Comparison of ENCODE assay signal across 1 cellular context in the genomic region with DNA sequence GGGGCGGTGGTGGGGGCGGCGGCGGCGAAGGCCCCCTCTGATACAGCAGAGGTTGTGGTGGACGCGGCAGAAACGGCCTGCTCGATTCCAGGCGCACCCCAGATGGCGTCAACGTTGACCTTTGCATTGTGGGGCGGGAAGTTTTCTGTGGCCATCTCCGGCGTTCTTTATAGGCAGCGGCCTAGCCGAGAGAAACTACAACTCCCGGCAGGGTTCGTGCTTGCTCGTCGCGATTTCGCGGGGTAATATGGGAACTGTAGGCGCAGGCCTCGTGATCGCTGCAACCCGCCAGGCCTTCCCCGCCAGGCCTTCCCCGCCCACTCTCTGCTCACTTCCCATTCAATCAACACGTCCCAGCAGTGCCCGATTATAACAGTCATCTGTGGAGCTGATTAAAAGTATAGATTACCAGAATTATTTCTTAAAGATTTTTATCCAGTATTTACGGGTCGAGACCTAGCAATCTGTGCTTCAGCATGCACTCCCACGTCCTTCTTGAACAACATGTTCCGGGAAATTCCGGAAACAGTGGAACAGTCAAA.
TF ChIP-seq lines count a peak whose summit lies in the region.

A gene (minus strand): TSS at position 74 of the 542 bp plus-strand sequence. CDS start 214 bp downstream, outside the sequence.

TF ChIP-seq in WTC11, 78 proteins besides CTCF, POLR2A, EP300 and RAD21 (continued from another document and continues in another):
- TF ChIP-seq, protein P1, sequence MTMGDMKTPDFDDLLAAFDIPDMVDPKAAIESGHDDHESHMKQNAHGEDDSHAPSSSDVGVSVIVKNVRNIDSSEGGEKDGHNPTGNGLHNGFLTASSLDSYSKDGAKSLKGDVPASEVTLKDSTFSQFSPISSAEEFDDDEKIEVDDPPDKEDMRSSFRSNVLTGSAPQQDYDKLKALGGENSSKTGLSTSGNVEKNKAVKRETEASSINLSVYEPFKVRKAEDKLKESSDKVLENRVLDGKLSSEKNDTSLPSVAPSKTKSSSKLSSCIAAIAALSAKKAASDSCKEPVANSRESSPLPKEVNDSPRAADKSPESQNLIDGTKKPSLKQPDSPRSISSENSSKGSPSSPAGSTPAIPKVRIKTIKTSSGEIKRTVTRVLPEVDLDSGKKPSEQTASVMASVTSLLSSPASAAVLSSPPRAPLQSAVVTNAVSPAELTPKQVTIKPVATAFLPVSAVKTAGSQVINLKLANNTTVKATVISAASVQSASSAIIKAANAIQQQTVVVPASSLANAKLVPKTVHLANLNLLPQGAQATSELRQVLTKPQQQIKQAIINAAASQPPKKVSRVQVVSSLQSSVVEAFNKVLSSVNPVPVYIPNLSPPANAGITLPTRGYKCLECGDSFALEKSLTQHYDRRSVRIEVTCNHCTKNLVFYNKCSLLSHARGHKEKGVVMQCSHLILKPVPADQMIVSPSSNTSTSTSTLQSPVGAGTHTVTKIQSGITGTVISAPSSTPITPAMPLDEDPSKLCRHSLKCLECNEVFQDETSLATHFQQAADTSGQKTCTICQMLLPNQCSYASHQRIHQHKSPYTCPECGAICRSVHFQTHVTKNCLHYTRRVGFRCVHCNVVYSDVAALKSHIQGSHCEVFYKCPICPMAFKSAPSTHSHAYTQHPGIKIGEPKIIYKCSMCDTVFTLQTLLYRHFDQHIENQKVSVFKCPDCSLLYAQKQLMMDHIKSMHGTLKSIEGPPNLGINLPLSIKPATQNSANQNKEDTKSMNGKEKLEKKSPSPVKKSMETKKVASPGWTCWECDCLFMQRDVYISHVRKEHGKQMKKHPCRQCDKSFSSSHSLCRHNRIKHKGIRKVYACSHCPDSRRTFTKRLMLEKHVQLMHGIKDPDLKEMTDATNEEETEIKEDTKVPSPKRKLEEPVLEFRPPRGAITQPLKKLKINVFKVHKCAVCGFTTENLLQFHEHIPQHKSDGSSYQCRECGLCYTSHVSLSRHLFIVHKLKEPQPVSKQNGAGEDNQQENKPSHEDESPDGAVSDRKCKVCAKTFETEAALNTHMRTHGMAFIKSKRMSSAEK (CRISPR knock-in tag; IDR thresholded peaks at IDR 0.05; ENCODE audit: borderline replicate concordance): no peak
- TF ChIP-seq, protein P2, sequence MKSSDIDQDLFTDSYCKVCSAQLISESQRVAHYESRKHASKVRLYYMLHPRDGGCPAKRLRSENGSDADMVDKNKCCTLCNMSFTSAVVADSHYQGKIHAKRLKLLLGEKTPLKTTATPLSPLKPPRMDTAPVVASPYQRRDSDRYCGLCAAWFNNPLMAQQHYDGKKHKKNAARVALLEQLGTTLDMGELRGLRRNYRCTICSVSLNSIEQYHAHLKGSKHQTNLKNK (CRISPR knock-in tag; IDR thresholded peaks at IDR 0.05): no peak
- TF ChIP-seq, protein P3, sequence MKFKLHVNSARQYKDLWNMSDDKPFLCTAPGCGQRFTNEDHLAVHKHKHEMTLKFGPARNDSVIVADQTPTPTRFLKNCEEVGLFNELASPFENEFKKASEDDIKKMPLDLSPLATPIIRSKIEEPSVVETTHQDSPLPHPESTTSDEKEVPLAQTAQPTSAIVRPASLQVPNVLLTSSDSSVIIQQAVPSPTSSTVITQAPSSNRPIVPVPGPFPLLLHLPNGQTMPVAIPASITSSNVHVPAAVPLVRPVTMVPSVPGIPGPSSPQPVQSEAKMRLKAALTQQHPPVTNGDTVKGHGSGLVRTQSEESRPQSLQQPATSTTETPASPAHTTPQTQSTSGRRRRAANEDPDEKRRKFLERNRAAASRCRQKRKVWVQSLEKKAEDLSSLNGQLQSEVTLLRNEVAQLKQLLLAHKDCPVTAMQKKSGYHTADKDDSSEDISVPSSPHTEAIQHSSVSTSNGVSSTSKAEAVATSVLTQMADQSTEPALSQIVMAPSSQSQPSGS (CRISPR knock-in tag; IDR thresholded peaks at IDR 0.05; ENCODE audit: borderline replicate concordance, low read depth): no peak
- no peak for TF ChIP-seq ELF4 (CRISPR knock-in tag; IDR thresholded peaks at IDR 0.05; ENCODE audit: low read depth)
- no peak for TF ChIP-seq EMX1 (CRISPR knock-in tag; IDR thresholded peaks at IDR 0.05)
- TF ChIP-seq KAT7 (CRISPR knock-in tag; IDR thresholded peaks at IDR 0.05; ENCODE audit: borderline replicate concordance): no peak
- TF ChIP-seq, protein P4, sequence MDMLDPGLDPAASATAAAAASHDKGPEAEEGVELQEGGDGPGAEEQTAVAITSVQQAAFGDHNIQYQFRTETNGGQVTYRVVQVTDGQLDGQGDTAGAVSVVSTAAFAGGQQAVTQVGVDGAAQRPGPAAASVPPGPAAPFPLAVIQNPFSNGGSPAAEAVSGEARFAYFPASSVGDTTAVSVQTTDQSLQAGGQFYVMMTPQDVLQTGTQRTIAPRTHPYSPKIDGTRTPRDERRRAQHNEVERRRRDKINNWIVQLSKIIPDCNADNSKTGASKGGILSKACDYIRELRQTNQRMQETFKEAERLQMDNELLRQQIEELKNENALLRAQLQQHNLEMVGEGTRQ (CRISPR knock-in tag; IDR thresholded peaks at IDR 0.05): peak; percentile 85
- TF ChIP-seq ZBTB21 (CRISPR knock-in tag; IDR thresholded peaks at IDR 0.05; ENCODE audit: borderline replicate concordance): no peak
- no peak for TF ChIP-seq NR3C1 (CRISPR knock-in tag; conservative IDR thresholded peaks at IDR 0.05; ENCODE audit: low read depth)
- TF ChIP-seq SMAD3 (CRISPR knock-in tag; IDR thresholded peaks at IDR 0.05; ENCODE audit: borderline replicate concordance): no peak
- TF ChIP-seq ZNF416 (CRISPR knock-in tag; IDR thresholded peaks at IDR 0.05): no peak
- TF ChIP-seq, protein P5, sequence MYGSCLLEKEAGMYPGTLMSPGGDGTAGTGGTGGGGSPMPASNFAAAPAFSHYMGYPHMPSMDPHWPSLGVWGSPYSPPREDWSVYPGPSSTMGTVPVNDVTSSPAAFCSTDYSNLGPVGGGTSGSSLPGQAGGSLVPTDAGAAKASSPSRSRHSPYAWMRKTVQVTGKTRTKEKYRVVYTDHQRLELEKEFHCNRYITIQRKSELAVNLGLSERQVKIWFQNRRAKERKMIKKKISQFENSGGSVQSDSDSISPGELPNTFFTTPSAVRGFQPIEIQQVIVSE (CRISPR knock-in tag; IDR thresholded peaks at IDR 0.05; ENCODE audit: borderline replicate concordance): no peak
- TF ChIP-seq, protein P6, sequence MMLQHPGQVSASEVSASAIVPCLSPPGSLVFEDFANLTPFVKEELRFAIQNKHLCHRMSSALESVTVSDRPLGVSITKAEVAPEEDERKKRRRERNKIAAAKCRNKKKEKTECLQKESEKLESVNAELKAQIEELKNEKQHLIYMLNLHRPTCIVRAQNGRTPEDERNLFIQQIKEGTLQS (CRISPR knock-in tag; conservative IDR thresholded peaks at IDR 0.05): no peak
- TF ChIP-seq TEAD1 (CRISPR knock-in tag; IDR thresholded peaks at IDR 0.05): 0 out of 2 replicates have a peak, but pooled peaks have one; percentile 39
- TF ChIP-seq, protein P7, sequence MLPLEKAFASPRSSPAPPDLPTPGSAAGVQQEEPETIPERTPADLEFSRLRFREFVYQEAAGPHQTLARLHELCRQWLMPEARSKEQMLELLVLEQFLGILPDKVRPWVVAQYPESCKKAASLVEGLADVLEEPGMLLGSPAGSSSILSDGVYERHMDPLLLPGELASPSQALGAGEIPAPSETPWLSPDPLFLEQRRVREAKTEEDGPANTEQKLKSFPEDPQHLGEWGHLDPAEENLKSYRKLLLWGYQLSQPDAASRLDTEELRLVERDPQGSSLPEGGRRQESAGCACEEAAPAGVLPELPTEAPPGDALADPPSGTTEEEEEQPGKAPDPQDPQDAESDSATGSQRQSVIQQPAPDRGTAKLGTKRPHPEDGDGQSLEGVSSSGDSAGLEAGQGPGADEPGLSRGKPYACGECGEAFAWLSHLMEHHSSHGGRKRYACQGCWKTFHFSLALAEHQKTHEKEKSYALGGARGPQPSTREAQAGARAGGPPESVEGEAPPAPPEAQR (CRISPR knock-in tag; IDR thresholded peaks at IDR 0.05): no peak
- TF ChIP-seq, protein P8, sequence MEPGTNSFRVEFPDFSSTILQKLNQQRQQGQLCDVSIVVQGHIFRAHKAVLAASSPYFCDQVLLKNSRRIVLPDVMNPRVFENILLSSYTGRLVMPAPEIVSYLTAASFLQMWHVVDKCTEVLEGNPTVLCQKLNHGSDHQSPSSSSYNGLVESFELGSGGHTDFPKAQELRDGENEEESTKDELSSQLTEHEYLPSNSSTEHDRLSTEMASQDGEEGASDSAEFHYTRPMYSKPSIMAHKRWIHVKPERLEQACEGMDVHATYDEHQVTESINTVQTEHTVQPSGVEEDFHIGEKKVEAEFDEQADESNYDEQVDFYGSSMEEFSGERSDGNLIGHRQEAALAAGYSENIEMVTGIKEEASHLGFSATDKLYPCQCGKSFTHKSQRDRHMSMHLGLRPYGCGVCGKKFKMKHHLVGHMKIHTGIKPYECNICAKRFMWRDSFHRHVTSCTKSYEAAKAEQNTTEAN (CRISPR knock-in tag; IDR thresholded peaks at IDR 0.05): no peak
- TF ChIP-seq, protein P9, sequence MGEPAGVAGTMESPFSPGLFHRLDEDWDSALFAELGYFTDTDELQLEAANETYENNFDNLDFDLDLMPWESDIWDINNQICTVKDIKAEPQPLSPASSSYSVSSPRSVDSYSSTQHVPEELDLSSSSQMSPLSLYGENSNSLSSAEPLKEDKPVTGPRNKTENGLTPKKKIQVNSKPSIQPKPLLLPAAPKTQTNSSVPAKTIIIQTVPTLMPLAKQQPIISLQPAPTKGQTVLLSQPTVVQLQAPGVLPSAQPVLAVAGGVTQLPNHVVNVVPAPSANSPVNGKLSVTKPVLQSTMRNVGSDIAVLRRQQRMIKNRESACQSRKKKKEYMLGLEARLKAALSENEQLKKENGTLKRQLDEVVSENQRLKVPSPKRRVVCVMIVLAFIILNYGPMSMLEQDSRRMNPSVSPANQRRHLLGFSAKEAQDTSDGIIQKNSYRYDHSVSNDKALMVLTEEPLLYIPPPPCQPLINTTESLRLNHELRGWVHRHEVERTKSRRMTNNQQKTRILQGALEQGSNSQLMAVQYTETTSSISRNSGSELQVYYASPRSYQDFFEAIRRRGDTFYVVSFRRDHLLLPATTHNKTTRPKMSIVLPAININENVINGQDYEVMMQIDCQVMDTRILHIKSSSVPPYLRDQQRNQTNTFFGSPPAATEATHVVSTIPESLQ (CRISPR knock-in tag; IDR thresholded peaks at IDR 0.05): no peak
- TF ChIP-seq, protein P10, sequence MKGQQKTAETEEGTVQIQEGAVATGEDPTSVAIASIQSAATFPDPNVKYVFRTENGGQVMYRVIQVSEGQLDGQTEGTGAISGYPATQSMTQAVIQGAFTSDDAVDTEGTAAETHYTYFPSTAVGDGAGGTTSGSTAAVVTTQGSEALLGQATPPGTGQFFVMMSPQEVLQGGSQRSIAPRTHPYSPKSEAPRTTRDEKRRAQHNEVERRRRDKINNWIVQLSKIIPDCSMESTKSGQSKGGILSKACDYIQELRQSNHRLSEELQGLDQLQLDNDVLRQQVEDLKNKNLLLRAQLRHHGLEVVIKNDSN (CRISPR knock-in tag; IDR thresholded peaks at IDR 0.05): peak; percentile 87
- peak; percentile 82 for TF ChIP-seq FOXK1 (CRISPR knock-in tag; IDR thresholded peaks at IDR 0.05)
- TF ChIP-seq ZNF138 (CRISPR knock-in tag; conservative IDR thresholded peaks at IDR 0.05): no peak
- 0 out of 2 replicates have a peak, but pooled peaks have one; percentile 26 for TF ChIP-seq SP1 (CRISPR knock-in tag; conservative IDR thresholded peaks at IDR 0.05)
- no peak for TF ChIP-seq MYBL2 (CRISPR knock-in tag; IDR thresholded peaks at IDR 0.05)
- TF ChIP-seq, protein P11, sequence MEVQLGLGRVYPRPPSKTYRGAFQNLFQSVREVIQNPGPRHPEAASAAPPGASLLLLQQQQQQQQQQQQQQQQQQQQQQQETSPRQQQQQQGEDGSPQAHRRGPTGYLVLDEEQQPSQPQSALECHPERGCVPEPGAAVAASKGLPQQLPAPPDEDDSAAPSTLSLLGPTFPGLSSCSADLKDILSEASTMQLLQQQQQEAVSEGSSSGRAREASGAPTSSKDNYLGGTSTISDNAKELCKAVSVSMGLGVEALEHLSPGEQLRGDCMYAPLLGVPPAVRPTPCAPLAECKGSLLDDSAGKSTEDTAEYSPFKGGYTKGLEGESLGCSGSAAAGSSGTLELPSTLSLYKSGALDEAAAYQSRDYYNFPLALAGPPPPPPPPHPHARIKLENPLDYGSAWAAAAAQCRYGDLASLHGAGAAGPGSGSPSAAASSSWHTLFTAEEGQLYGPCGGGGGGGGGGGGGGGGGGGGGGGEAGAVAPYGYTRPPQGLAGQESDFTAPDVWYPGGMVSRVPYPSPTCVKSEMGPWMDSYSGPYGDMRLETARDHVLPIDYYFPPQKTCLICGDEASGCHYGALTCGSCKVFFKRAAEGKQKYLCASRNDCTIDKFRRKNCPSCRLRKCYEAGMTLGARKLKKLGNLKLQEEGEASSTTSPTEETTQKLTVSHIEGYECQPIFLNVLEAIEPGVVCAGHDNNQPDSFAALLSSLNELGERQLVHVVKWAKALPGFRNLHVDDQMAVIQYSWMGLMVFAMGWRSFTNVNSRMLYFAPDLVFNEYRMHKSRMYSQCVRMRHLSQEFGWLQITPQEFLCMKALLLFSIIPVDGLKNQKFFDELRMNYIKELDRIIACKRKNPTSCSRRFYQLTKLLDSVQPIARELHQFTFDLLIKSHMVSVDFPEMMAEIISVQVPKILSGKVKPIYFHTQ (CRISPR knock-in tag; IDR thresholded peaks at IDR 0.05): no peak
- peak; percentile 51; the same call in 1 of the 2 replicates for TF ChIP-seq MXD4 (CRISPR knock-in tag; IDR thresholded peaks at IDR 0.05; ENCODE audit: borderline replicate concordance)
- TF ChIP-seq, protein P12, sequence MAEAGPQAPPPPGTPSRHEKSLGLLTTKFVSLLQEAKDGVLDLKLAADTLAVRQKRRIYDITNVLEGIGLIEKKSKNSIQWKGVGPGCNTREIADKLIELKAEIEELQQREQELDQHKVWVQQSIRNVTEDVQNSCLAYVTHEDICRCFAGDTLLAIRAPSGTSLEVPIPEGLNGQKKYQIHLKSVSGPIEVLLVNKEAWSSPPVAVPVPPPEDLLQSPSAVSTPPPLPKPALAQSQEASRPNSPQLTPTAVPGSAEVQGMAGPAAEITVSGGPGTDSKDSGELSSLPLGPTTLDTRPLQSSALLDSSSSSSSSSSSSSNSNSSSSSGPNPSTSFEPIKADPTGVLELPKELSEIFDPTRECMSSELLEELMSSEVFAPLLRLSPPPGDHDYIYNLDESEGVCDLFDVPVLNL (CRISPR knock-in tag; IDR thresholded peaks at IDR 0.05; ENCODE audit: borderline replicate concordance, low read depth): no peak
- no peak for TF ChIP-seq HMGA2 (CRISPR knock-in tag; IDR thresholded peaks at IDR 0.05)
- TF ChIP-seq JAZF1 (CRISPR knock-in tag; IDR thresholded peaks at IDR 0.05): no peak
- no peak for TF ChIP-seq TP53 (CRISPR knock-in tag; IDR thresholded peaks at IDR 0.05)
- TF ChIP-seq, protein P13, sequence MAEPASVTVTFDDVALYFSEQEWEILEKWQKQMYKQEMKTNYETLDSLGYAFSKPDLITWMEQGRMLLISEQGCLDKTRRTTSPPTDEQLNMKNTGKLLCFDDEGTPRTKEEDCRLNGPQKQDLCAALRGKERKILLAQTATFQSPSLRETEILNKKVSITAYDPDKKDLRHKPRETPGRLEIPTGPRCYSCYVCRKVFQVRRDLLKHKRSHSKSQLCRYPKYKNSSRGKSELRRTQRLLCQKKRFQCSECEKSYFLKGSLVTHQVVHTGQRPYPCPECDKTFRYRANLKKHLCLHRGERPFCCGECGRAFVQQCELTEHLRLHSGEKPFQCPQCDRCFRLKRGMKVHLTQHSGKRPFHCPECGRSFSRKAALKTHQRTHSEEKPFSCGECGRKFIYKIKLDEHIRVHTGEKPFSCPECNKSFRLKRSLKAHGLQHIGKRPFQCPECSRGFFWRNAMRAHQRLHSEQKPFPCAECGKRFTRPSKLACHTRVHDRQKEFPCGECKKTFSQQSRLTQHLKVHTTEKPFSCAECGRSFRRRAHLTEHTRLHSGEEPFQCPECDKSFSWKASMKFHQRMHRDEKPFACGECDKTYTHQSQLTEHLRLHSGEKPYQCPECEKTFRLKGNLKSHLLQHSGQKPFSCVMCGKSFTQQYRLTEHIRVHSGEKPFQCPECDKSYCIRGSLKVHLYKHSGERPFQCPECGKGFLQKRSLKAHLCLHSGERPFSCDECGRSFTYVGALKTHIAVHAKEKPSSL (CRISPR knock-in tag; conservative IDR thresholded peaks at IDR 0.05): no peak
- TF ChIP-seq ZNF317 (CRISPR knock-in tag; IDR thresholded peaks at IDR 0.05; ENCODE audit: borderline replicate concordance, low read depth): no peak
